Comparison of ENCODE assay signal across 18 cellular contexts in genomic region chr17:82129095-82129494, GRCh38. TPM values are rescaled to one million over a fixed set of nuclear protein-coding genes. Genes with fewer than 3 reads are reported as not detected.
DNase-seq lines count a peak whose midpoint lies in the region; ATAC-seq, FAIRE-seq and TF ChIP-seq lines count a peak whose summit lies in the region.
"Had no signal": no experiment of that assay in that cellular context is flagged by ENCODE, and none has a peak within 500 bp of the region (broad histone marks: within the 10 kb centered on the region; RNA-seq: fewer than 3 reads in every experiment).

No MANE protein-coding gene starts in this region.

- H3K4me1 Mint-ChIP-seq in naive thymus-derived CD8-positive, alpha-beta T cell: peaks cover 14 to 51% (median 42%) of the 10 kb centered on the region in 4 donors

- no peak overlapping the region for H4K8ac ChIP-seq in IMR-90 (ENCODE audit: low read depth in 2 of 2, low read length in 2 of 2)

- H3K56ac ChIP-seq in IMR-90 (ENCODE audit: extremely low read depth, insufficient read depth, low read length): no peak overlapping the region

- H3K9me3 ChIP-seq in DND-41 (ENCODE audit: insufficient read depth, low read length, severe bottlenecking) (no peaks in the 10 kb centered on the region), IMR-90 (ENCODE audit: control insufficient read depth, insufficient read depth, low read length) (no peaks in the 10 kb centered on the region), K562 (replicated peaks; ENCODE audit: control insufficient read depth, insufficient read depth, low read depth, low read length) (no peaks in the 10 kb centered on the region)
- H3K9me3 ChIP-seq: sigmoid colon, SJCRH30, upper lobe of left lung had no signal

- H2AK9ac ChIP-seq in IMR-90 (replicated peaks; ENCODE audit: low read depth, low read length, poor library complexity): no peak overlapping the region

- peak overlapping the region; percentile 61 to 100 (median 100) for H3K27ac Mint-ChIP-seq in naive thymus-derived CD8-positive, alpha-beta T cell
- H3K27ac Mint-ChIP-seq: stimulated activated effector memory CD8-positive, alpha-beta T cell treated with anti-CD3 and anti-CD28 coated beads, Interleukin-12 subunit alpha, Interleukin-12 subunit beta, amount 100 ng/mL, for 72 hours had no signal

- H2BK20ac ChIP-seq in IMR-90 (ENCODE audit: low read depth, low read length): no peak overlapping the region

- H2AFZ ChIP-seq in DND-41 (ENCODE audit: low read depth, low read length) (no peak overlapping the region), IMR-90 (replicated peaks; ENCODE audit: low read length, poor library complexity) (peak overlapping the region; percentile 43), K562 (ENCODE audit: low read depth, low read length) (no peak overlapping the region)

- H4K91ac ChIP-seq in IMR-90 (ENCODE audit: insufficient read depth, low read depth, low read length): no peak overlapping the region

- no peak overlapping the region for H3K27ac ChIP-seq in DND-41 (ENCODE audit: low read length)
- no peak overlapping the region for H3K27ac ChIP-seq in IMR-90 (ENCODE audit: insufficient read depth, low read length)
- no peak overlapping the region for H3K27ac ChIP-seq in K562 (ENCODE audit: extremely low read depth, low read depth, low read length)
- H3K27ac ChIP-seq: sigmoid colon, SJCRH30 had no signal

- H3K9me1 ChIP-seq in IMR-90 (ENCODE audit: insufficient read depth, low read length) (0 out of 2 replicates have a peak, but pooled peaks cover 2% of the 10 kb centered on the region), K562 (ENCODE audit: control insufficient read depth, insufficient read depth, low read length) (no peaks in the 10 kb centered on the region)

- DNase-seq in DND-41 (no peak), IMR-90 (no peak), K562 (ENCODE audit: extremely low read depth in 1 of 4, low spot score in 3 of 4) (peak in 1 of 4 experiments; percentile 36), putamen (ENCODE audit: low spot score) (no peak), AG08396 (ENCODE audit: low spot score) (no peak)
- no peak for DNase-seq in naive thymus-derived CD8-positive, alpha-beta T cell
- DNase-seq: activated CD8-positive, alpha-beta memory T cell treated with anti-CD3 and anti-CD28 coated beads for 24 hours; activated effector memory CD4-positive, alpha-beta T cell treated with Interleukin-2 at 50 U/mL for 16 hours; anterior cingulate cortex; foreskin melanocyte; NCI-H2171 treated with DMSO at 0.1 percent for 48 hours; NK-92 treated with Interleukin-12 subunit alpha and Interleukin-12 subunit beta, amount 100 ng/mL, for 24 hours; sigmoid colon; SJCRH30; upper lobe of left lung had no signal

- H3K9me3 Mint-ChIP-seq in naive thymus-derived CD8-positive, alpha-beta T cell: no peaks in the 10 kb centered on the region
- H3K9me3 Mint-ChIP-seq: stimulated activated effector memory CD8-positive, alpha-beta T cell treated with anti-CD3 and anti-CD28 coated beads, Interleukin-12 subunit alpha, Interleukin-12 subunit beta, amount 100 ng/mL, for 72 hours had no signal

- H3K14ac ChIP-seq in IMR-90 (replicated peaks; ENCODE audit: low read depth, low read length): no peak overlapping the region

- H4K20me1 ChIP-seq in DND-41 (ENCODE audit: insufficient read depth, low read length): peaks cover 6% of the 10 kb centered on the region
- no peaks in the 10 kb centered on the region for H4K20me1 ChIP-seq in IMR-90 (ENCODE audit: insufficient read depth, low read length)
- H4K20me1 ChIP-seq in K562 (replicated peaks; ENCODE audit: control insufficient read depth, insufficient read depth, low read length): no peaks in the 10 kb centered on the region

- H3K4me1 ChIP-seq in DND-41 (ENCODE audit: insufficient read depth, low read length): peaks cover 24% of the 10 kb centered on the region
- no peaks in the 10 kb centered on the region for H3K4me1 ChIP-seq in IMR-90 (ENCODE audit: control insufficient read depth, insufficient read depth, low read length)
- peaks cover 3 to 10% of the 10 kb centered on the region in 2 experiments; a peak in 4 of 5 replicates for H3K4me1 ChIP-seq in K562 (replicated peaks in 1 of 2; ENCODE audit: control insufficient read depth in 2 of 2, insufficient read depth in 2 of 2, low read length in 2 of 2)
- H3K4me1 ChIP-seq: sigmoid colon had no signal

- intact Hi-C loops in IMR-90 (cut with micrococcal nuclease) (no loop called here), K562 (cut with micrococcal nuclease) (no loop called here)

- H3K79me1 ChIP-seq in IMR-90 (ENCODE audit: low read depth in 1 of 2, low read length in 2 of 2): no peaks in the 10 kb centered on the region

- no peak for FAIRE-seq in K562 (lab: Jason Lieb, UNC)

- no peak overlapping the region for H2BK5ac ChIP-seq in IMR-90 (ENCODE audit: low read depth, low read length, poor library complexity, severe bottlenecking)

- dilution Hi-C loops in IMR-90 (cut with HindIII; ENCODE audit: low sequenced_read_pairs, unreplicated experiment): no loop called here

- H3K79me2 ChIP-seq in DND-41 (ENCODE audit: insufficient read depth, low read length) (no peaks in the 10 kb centered on the region), K562 (ENCODE audit: control insufficient read depth, insufficient read depth, low read length) (no peaks in the 10 kb centered on the region)

- H3K9ac ChIP-seq in DND-41 (ENCODE audit: low read depth, low read length): no peak overlapping the region
- H3K9ac ChIP-seq in IMR-90 (ENCODE audit: low read depth, low read length): no peak overlapping the region
- peak overlapping the region in 1 of 2 experiments; percentile 28; a peak in 1 of 4 replicates for H3K9ac ChIP-seq in K562 (ENCODE audit: insufficient read depth in 1 of 2, low read depth in 2 of 2, low read length in 2 of 2)

- ATAC-seq in DND-41 (ENCODE audit: insufficient read depth, low read depth) (no peak), IMR-90 (ENCODE audit: low read depth) (no peak), K562 (peak; percentile 69), HG02870 (IDR thresholded peaks at IDR 0.05; ENCODE audit: unreplicated experiment) (no peak), GM21825 (IDR thresholded peaks at IDR 0.05; ENCODE audit: unreplicated experiment) (no peak)
- no peak for ATAC-seq in naive thymus-derived CD8-positive, alpha-beta T cell
- ATAC-seq: stimulated activated effector memory CD8-positive, alpha-beta T cell treated with anti-CD3 and anti-CD28 coated beads, Interleukin-12 subunit alpha, Interleukin-12 subunit beta, amount 100 ng/mL, for 72 hours had no signal

- TF ChIP-seq RAD21 in IMR-90 (IDR thresholded peaks at IDR 0.05; ENCODE audit: low read length) (no peak), K562 (CRISPR knock-in tag; conservative IDR thresholded peaks at IDR 0.05 in 1 of 2, IDR thresholded peaks at IDR 0.05 in 1 of 2) (peak in 1 of 2 experiments; percentile 7; a peak in 1 of 4 replicates)

- no peaks in the 10 kb centered on the region for H3K27me3 Mint-ChIP-seq in naive thymus-derived CD8-positive, alpha-beta T cell

- TF ChIP-seq POLR2A in IMR-90 (IDR thresholded peaks at IDR 0.05; ENCODE audit: low read depth, low read length): no peak
- no peak for TF ChIP-seq POLR2A in K562 (conservative IDR thresholded peaks at IDR 0.05)

- H3K4ac ChIP-seq in IMR-90 (ENCODE audit: low read depth, low read length): no peak overlapping the region

- no peak overlapping the region for H2AK5ac ChIP-seq in IMR-90 (ENCODE audit: low read depth, low read length)

- peaks cover 0 to 2% (median 0%) of the 10 kb centered on the region in 3 donors for H3K36me3 Mint-ChIP-seq in naive thymus-derived CD8-positive, alpha-beta T cell

- no peak overlapping the region for H3K4me3 Mint-ChIP-seq in naive thymus-derived CD8-positive, alpha-beta T cell
- H3K4me3 Mint-ChIP-seq: stimulated activated effector memory CD8-positive, alpha-beta T cell treated with anti-CD3 and anti-CD28 coated beads, Interleukin-12 subunit alpha, Interleukin-12 subunit beta, amount 100 ng/mL, for 72 hours had no signal

- H3K27me3 ChIP-seq in DND-41 (ENCODE audit: insufficient read depth, low read length, poor library complexity): no peaks in the 10 kb centered on the region
- no peaks in the 10 kb centered on the region for H3K27me3 ChIP-seq in IMR-90 (ENCODE audit: control insufficient read depth, insufficient read depth, low read length)
- no peaks in the 10 kb centered on the region for H3K27me3 ChIP-seq in K562 (ENCODE audit: control insufficient read depth in 2 of 2, insufficient read depth in 2 of 2, low read length in 2 of 2)
- H3K27me3 ChIP-seq: sigmoid colon, SJCRH30, upper lobe of left lung had no signal

- TF ChIP-seq CTCF in DND-41 (IDR thresholded peaks at IDR 0.05; ENCODE audit: borderline replicate concordance, extremely low read depth, low read length, poor library complexity, severe bottlenecking) (peak; percentile 40), IMR-90 (conservative IDR thresholded peaks at IDR 0.05; ENCODE audit: low read depth, low read length) (0 out of 2 replicates have a peak, but pooled peaks have one; percentile 6), K562 (IDR thresholded peaks at IDR 0.05 in 2 of 3, conservative IDR thresholded peaks at IDR 0.05 in 1 of 3; ENCODE audit: insufficient read depth in 2 of 3, low read depth in 1 of 3, low read length in 3 of 3) (peak; percentile 45 to 54 (median 51))

- no peak overlapping the region for H3K23ac ChIP-seq in IMR-90 (ENCODE audit: low read depth, low read length)

- H3K18ac ChIP-seq in IMR-90 (ENCODE audit: low read depth, low read length): no peak overlapping the region

- no peak for TF ChIP-seq EP300 in K562 (IDR thresholded peaks at IDR 0.05; ENCODE audit: low read length)

- no peak overlapping the region for H3K4me3 ChIP-seq in DND-41 (ENCODE audit: low read depth in 1 of 2, low read length in 2 of 2)
- no peak overlapping the region for H3K4me3 ChIP-seq in IMR-90 (ENCODE audit: insufficient read depth, low read depth, low read length)
- H3K4me3 ChIP-seq in K562: no peak overlapping the region
- H3K4me3 ChIP-seq: sigmoid colon, SJCRH30, upper lobe of left lung had no signal

- H3K36me3 ChIP-seq in DND-41 (ENCODE audit: insufficient read depth, low read length) (0 out of 2 replicates have a peak, but pooled peaks cover 8% of the 10 kb centered on the region), IMR-90 (ENCODE audit: control insufficient read depth, insufficient read depth, low read length) (peaks cover 7% of the 10 kb centered on the region), K562 (ENCODE audit: control insufficient read depth, insufficient read depth, low read length) (peaks cover 3% of the 10 kb centered on the region; the same call in 1 of the 3 replicates)
- H3K36me3 ChIP-seq: SJCRH30 had no signal

- no TSS peak for BruUV-seq in IMR-90 (replicated peaks; lab: Mats Ljungman, UMichigan)
- BruUV-seq in K562 (replicated peaks; lab: Mats Ljungman, UMichigan): no TSS peak

- H3K4me2 ChIP-seq in DND-41 (ENCODE audit: insufficient read depth, low read length) (no peak overlapping the region), IMR-90 (ENCODE audit: low read depth, low read length) (no peak overlapping the region), K562 (ENCODE audit: insufficient read depth, low read length) (no peak overlapping the region)

- no peak overlapping the region for H2BK120ac ChIP-seq in IMR-90 (ENCODE audit: low read depth, low read length)

- no peak overlapping the region for H2BK15ac ChIP-seq in IMR-90 (ENCODE audit: low read depth, low read length)

- 78% methylated on average over 3 of the region's 4 CpGs; no CpG with 5 or more reads in 1 of the 2 experiments for WGBS in IMR-90 (ENCODE audit: extremely low coverage in 2 of 2, insufficient read length in 1 of 2), 2 experiments
- 81% methylated on average over 4 of the region's 4 CpGs for WGBS in K562 (ENCODE audit: insufficient coverage, low coverage, missing lambda C conversion rate)

- POLR2A ChIA-PET in IMR-90 (lab: Charles Lee; ENCODE audit: unreplicated experiment) (no interaction called here), K562 (lab: Yijun Ruan, JAX) (no interaction called here)
- POLR2A ChIA-PET in naive thymus-derived CD8-positive, alpha-beta T cell (lab: Charles Lee): interaction anchor here (1.4 kb wide), 1 partner anchor 10 kb away, joined by 4 read pairs; no protein-coding TSS in a partner anchor

- no peak overlapping the region for H4K5ac ChIP-seq in IMR-90 (ENCODE audit: low read depth, low read length)

- CTCF ChIA-PET in IMR-90 (lab: Yijun Ruan, JAX): no interaction called here
- CTCF ChIA-PET in K562 (lab: Yijun Ruan, JAX; ENCODE audit: low intra/inter-chr PET ratio): no interaction called here

- in situ Hi-C loops in IMR-90 (cut with MboI; ENCODE audit: low sequenced_read_pairs): no loop called here
- in situ Hi-C loops in K562 (cut with MboI): no loop called here

RNA-seq across cellular contexts. Expression of gene FASN, which starts 31.1 kb away (rescaled TPM):
- total RNA-seq in IMR-90 (2012; rRNA removed) (12.4 and 15.3 TPM in 2 replicates), K562 (2014; rRNA removed) (214 and 239 TPM in 2 replicates), K562 (2014; rRNA removed; fragmentation: Illumina TruSeq; extraction: Trizol) (11.2 and 13.9 TPM in 2 replicates), K562 (2015; rRNA removed; fragmentation: Illumina TruSeq; extraction: Trizol) (50.9 and 61.1 TPM in 2 replicates), K562 (2021) (605 and 663 TPM in 2 replicates)
- polyA plus RNA-seq in IMR-90 (2012; rRNA removed) (56.0 and 68.5 TPM in 2 replicates), K562 (2011; rRNA removed) (49.8 and 133 TPM in 2 replicates), K562 (2014; fragmentation: Illumina TruSeq; extraction: Trizol) (49.9 and 181 TPM in 2 replicates), K562 (2014; fragmentation: Nextera tagmentation; extraction: Ambion mirVana) (under 1 TPM; 0.15 to 0.20 TPM), K562 (2014; rRNA removed) (157 and 181 TPM in 2 replicates)
- 22.8 and 57.7 TPM in 2 replicates for polyA plus RNA-seq in IMR-90 (2012; cell fraction: cytosol; rRNA removed)
- polyA plus RNA-seq in IMR-90 (2012; cell fraction: nucleus; rRNA removed; ENCODE audit: low replicate concordance): 126 and 440 TPM in 2 replicates
- total RNA-seq in K562 (2011; cell fraction: chromatin; rRNA removed; ENCODE audit: low replicate concordance): 343 and 1,124 TPM in 2 replicates
- 877 TPM in 2 replicates for total RNA-seq in K562 (2011; cell fraction: nucleolus; rRNA removed)
- 433 and 475 TPM in 2 replicates for total RNA-seq in K562 (2011; cell fraction: nucleoplasm; rRNA removed)
- 159 and 260 TPM in 2 replicates for polyA plus RNA-seq in K562 (2011; cell fraction: cytosol; rRNA removed)
- 627 and 766 TPM in 2 replicates for polyA plus RNA-seq in K562 (2011; cell fraction: nucleus; rRNA removed)
- 153 and 283 TPM in 2 replicates for polyA plus RNA-seq in K562 (2012)
- 59.1 and 70.2 TPM in 2 replicates for polyA minus RNA-seq in K562 (2011; rRNA and poly(A)+ RNA removed)
- polyA minus RNA-seq in K562 (2011; cell fraction: cytosol; rRNA and poly(A)+ RNA removed): 455 and 1,011 TPM in 2 replicates
- 200 and 251 TPM in 2 replicates for polyA minus RNA-seq in K562 (2011; cell fraction: nucleus; rRNA and poly(A)+ RNA removed)
- total RNA-seq in naive thymus-derived CD8-positive, alpha-beta T cell: 10 to 100 TPM; 28.3 to 32.3 TPM
- polyA plus RNA-seq in naive thymus-derived CD8-positive, alpha-beta T cell: 1 to 10 TPM in 1 of 3 donors, under 1 TPM in 2; 0.33 to 2.4 (median 0.80) TPM
